ENCODE assay signal across 7 cellular contexts in the genomic region with DNA sequence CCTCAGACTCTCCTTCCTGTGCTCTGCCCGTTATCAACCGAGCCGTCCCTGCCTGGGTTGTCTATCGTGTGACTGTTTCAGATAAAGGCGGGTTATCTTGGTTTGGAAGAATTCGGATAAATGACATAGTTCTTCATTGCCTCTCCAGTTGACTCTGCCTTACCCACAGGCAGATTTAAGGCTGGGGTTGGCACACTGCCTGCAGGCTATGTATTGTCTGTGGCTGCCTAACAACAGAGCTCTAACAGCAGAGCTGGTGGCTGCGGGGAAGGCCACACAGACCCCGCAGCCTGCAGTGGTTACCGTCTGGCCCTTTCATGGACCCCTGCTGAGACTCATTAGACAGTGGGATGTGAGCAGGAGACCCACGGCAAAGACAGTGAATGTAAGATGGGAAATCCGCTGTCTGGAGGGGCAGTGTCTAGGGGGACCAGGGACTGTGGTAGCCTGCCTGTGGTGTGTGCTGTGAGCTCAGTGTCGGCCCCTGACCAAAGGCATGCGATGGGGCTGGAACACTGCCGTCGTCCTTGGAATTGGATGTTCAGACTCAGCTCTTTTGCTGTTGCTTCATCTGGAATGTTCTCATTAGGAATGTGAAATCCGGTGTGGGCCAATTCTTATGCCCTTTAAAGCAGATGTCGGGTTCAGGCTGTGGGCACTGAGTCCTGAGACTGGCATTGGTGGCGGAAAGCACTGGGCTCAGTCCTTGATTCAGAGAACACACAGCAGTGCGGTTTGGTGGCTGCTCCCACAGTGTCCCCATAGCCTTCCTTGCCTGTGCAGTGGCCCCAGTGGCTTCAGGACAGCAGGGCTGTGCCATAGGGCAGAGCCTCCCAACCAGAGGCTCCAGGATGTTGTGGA. TPM values are rescaled to one million over a fixed set of nuclear protein-coding genes. Genes with fewer than 3 reads are reported as not detected.
DNase-seq lines count a peak whose midpoint lies in the region; ATAC-seq, FAIRE-seq and TF ChIP-seq lines count a peak whose summit lies in the region.

No MANE protein-coding gene starts in this region.

- 0 out of 2 replicates have a peak, but pooled peaks cover 6% of the 10 kb centered on the region for H3K9me3 Mint-ChIP-seq in HFFc6

- no peaks in the 10 kb centered on the region for H3K9me3 ChIP-seq in ascending aorta

- TF ChIP-seq CTCF in HFFc6 (IDR thresholded peaks at IDR 0.05) (no peak), ascending aorta (IDR thresholded peaks at IDR 0.05) (no peak)

- H3K27ac ChIP-seq in ascending aorta (peak overlapping the region; percentile 95 to 98), layer of hippocampus (ENCODE audit: low read depth, low read length) (peak overlapping the region; percentile 66), temporal lobe (ENCODE audit: low read depth, low read length) (peak overlapping the region; percentile 34)

- ATAC-seq in HG03175 (IDR thresholded peaks at IDR 0.05; ENCODE audit: unreplicated experiment) (no peak), GM18502 (IDR thresholded peaks at IDR 0.05; ENCODE audit: poor library complexity, unreplicated experiment) (no peak)

- H3K4me1 Mint-ChIP-seq in HFFc6 (ENCODE audit: low read depth), result peaks cover 42% of the 10 kb centered on the region

- no peak for FAIRE-seq in GM19239 (lab: Jason Lieb, UNC)

- DNase-seq in HFFc6 (peak; percentile 55), ascending aorta (ENCODE audit: low spot score in 2 of 2) (peak; percentile 75 to 97), GM19239 (ENCODE audit: insufficient read length, low spot score) (no peak)

- peak overlapping the region; percentile 6 to 31 for H3K4me3 ChIP-seq in ascending aorta

- peaks cover 2% of the 10 kb centered on the region; the same call in 1 of the 2 replicates for H3K36me3 Mint-ChIP-seq in HFFc6 (ENCODE audit: low read depth)

- H3K4me1 ChIP-seq in ascending aorta, result peaks cover 27 to 70% of the 10 kb centered on the region in 2 donors

- H3K27me3 ChIP-seq in ascending aorta (no peaks in the 10 kb centered on the region), layer of hippocampus (ENCODE audit: control insufficient read depth, insufficient read depth, low read length) (no peaks in the 10 kb centered on the region)

- intact Hi-C loops in ascending aorta (cut with DNase I), result loop anchor here (1.0 to 2.0 kb wide), 4 partner anchors 11 to 265 kb away; a partner anchor contains a TSS

- peak overlapping the region; percentile 94 for H3K27ac Mint-ChIP-seq in HFFc6

- H3K27me3 Mint-ChIP-seq in HFFc6 (ENCODE audit: insufficient read depth), result peaks cover 10% of the 10 kb centered on the region

- peak overlapping the region; percentile 80 for H3K4me3 Mint-ChIP-seq in HFFc6

- H3K36me3 ChIP-seq in ascending aorta, result no peaks in the 10 kb centered on the region

RNA-seq across cellular contexts. Expression of a gene that starts 44.5 kb away (rescaled TPM):
- 1 to 10 TPM; 2.4 to 4.4 (median 3.7) TPM for total RNA-seq in HFFc6 (2021; fragmentation: NEBNext Ultra II Directional; extraction: Animal tissue kit (Norgen Biotek cat#: 25700))
- total RNA-seq in ascending aorta (53.5 TPM), temporal lobe (14.8 TPM)

Comparison
In these comparisons a context has a peak if more than half of its experiments do, and no peak if none do; other contexts are left out.
1. H3K27ac ChIP-seq: peak in every context shown above with its lines; median percentile 96 in ascending aorta; 66 in layer of hippocampus; 34 in temporal lobe.